Comparison of ENCODE assay signal across 24 cellular contexts in genomic region chr1:89666640-89667039, GRCh38. TPM values are rescaled to one million over a fixed set of nuclear protein-coding genes. Genes with fewer than 3 reads are reported as not detected.
DNase-seq lines count a peak whose midpoint lies in the region; ATAC-seq and TF ChIP-seq lines count a peak whose summit lies in the region.
"Had no signal": no experiment of that assay in that cellular context is flagged by ENCODE, and none has a peak within 500 bp of the region (broad histone marks: within the 10 kb centered on the region; RNA-seq: fewer than 3 reads in every experiment).

No MANE protein-coding gene starts in this region.

- H3K4me3 Mint-ChIP-seq in IgD-negative memory B cell = no peak overlapping the region
- no peak overlapping the region for H3K4me3 Mint-ChIP-seq in activated naive CD8-positive, alpha-beta T cell treated with anti-CD3 and anti-CD28 coated beads, Interleukin-2, amount 10 ng/mL, durations not matched to agents 7 days and 5 days
- H3K4me3 Mint-ChIP-seq in stimulated activated naive CD8-positive, alpha-beta T cell treated with anti-CD3 and anti-CD28 coated beads, Interleukin-15, amount 100 ng/mL, for 72 hours = peak overlapping the region in 1 of 2 donors; percentile 40
- H3K4me3 Mint-ChIP-seq: nephron progenitor cell, type B pancreatic cell had no signal

- no peak for TF ChIP-seq CTCF in lower lobe of right lung (IDR thresholded peaks at IDR 0.05)

- peaks cover 40 to 50% (median 42%) of the 10 kb centered on the region in 3 donors for H3K4me1 Mint-ChIP-seq in IgD-negative memory B cell
- H3K4me1 Mint-ChIP-seq in activated naive CD8-positive, alpha-beta T cell treated with anti-CD3 and anti-CD28 coated beads, Interleukin-2, amount 10 ng/mL, durations not matched to agents 7 days and 5 days = peaks cover 63% of the 10 kb centered on the region
- H3K4me1 Mint-ChIP-seq in stimulated activated naive CD8-positive, alpha-beta T cell treated with anti-CD3 and anti-CD28 coated beads, Interleukin-15, amount 100 ng/mL, for 72 hours = peaks cover 87% of the 10 kb centered on the region
- H3K4me1 Mint-ChIP-seq: nephron progenitor cell had no signal

- no peaks in the 10 kb centered on the region for H3K27me3 ChIP-seq in lower lobe of right lung (ENCODE audit: low read depth)
- H3K27me3 ChIP-seq: BLaER1, breast epithelium, hepatocyte, ovary had no signal

- POLR2A ChIA-PET in activated naive CD8-positive, alpha-beta T cell treated with anti-CD3 and anti-CD28 coated beads, Interleukin-2, amount 10 ng/mL, durations not matched to agents 7 days and 5 days (lab: Charles Lee) = no interaction called here

- H3K27me3 Mint-ChIP-seq in IgD-negative memory B cell = no peaks in the 10 kb centered on the region
- H3K27me3 Mint-ChIP-seq in activated naive CD8-positive, alpha-beta T cell treated with anti-CD3 and anti-CD28 coated beads, Interleukin-2, amount 10 ng/mL, durations not matched to agents 7 days and 5 days = no peaks in the 10 kb centered on the region
- no peaks in the 10 kb centered on the region for H3K27me3 Mint-ChIP-seq in stimulated activated naive CD8-positive, alpha-beta T cell treated with anti-CD3 and anti-CD28 coated beads, Interleukin-15, amount 100 ng/mL, for 72 hours
- H3K27me3 Mint-ChIP-seq: type B pancreatic cell had no signal

- DNase-seq in activated naive CD4-positive, alpha-beta T cell treated with anti-CD3 and anti-CD28 coated beads, Interleukin-2, amount 50 U/mL, for 72 hours (ENCODE audit: low spot score in 2 of 2) = no peak
- DNase-seq in activated naive CD4-positive, alpha-beta T cell treated with Interleukin-2 at 50 U/mL for 16 hours = no peak
- no peak for DNase-seq in activated naive CD8-positive, alpha-beta T cell treated with anti-CD3 and anti-CD28 coated beads, Interleukin-2, amount 10 ng/mL, durations not matched to agents 7 days and 5 days
- DNase-seq in stimulated activated naive CD8-positive, alpha-beta T cell treated with anti-CD3 and anti-CD28 coated beads, Interleukin-15, amount 100 ng/mL, for 72 hours = no peak
- no peak for DNase-seq in lower lobe of right lung
- no peak for DNase-seq in epidermal melanocyte (ENCODE audit: insufficient read length, low spot score)
- DNase-seq: activated CD8-positive, alpha-beta memory T cell treated with anti-CD3 and anti-CD28 coated beads, Interleukin-2, amount 50 U/mL, for 48 hours; activated gamma-delta T cell treated with Interleukin-2 at 50 U/mL for 16 hours; anterior cingulate cortex; DND-41; GF-D8; kidney glomerular epithelial cell; NCI-H146; nephron progenitor cell; ovary; Right ventricle myocardium superior; stimulated activated CD4-positive, alpha-beta T cell treated with anti-CD3 and anti-CD28 coated beads, Interleukin-4, amount 100 ng/mL, for 4 hours; substantia nigra had no signal

- peak overlapping the region in 1 of 2 donors; percentile 40 for H3K27ac Mint-ChIP-seq in activated naive CD4-positive, alpha-beta T cell treated with anti-CD3 and anti-CD28 coated beads, Interleukin-2, amount 50 U/mL, for 72 hours
- peak overlapping the region in 2 of 3 donors; percentile 27 to 89 for H3K27ac Mint-ChIP-seq in IgD-negative memory B cell
- peak overlapping the region; percentile 0 for H3K27ac Mint-ChIP-seq in activated naive CD8-positive, alpha-beta T cell treated with anti-CD3 and anti-CD28 coated beads, Interleukin-2, amount 10 ng/mL, durations not matched to agents 7 days and 5 days
- no peak overlapping the region for H3K27ac Mint-ChIP-seq in stimulated activated naive CD8-positive, alpha-beta T cell treated with anti-CD3 and anti-CD28 coated beads, Interleukin-15, amount 100 ng/mL, for 72 hours
- H3K27ac Mint-ChIP-seq: nephron progenitor cell, type B pancreatic cell had no signal

- H3K4me1 ChIP-seq in lower lobe of right lung = peaks cover 39% of the 10 kb centered on the region
- H3K4me1 ChIP-seq: breast epithelium had no signal

- no peaks in the 10 kb centered on the region for H3K36me3 ChIP-seq in lower lobe of right lung
- H3K36me3 ChIP-seq: breast epithelium, ovary had no signal

- H3K27ac ChIP-seq in lower lobe of right lung = no peak overlapping the region
- H3K27ac ChIP-seq: BLaER1, breast epithelium, hepatocyte, ovary had no signal

- H3K9me3 ChIP-seq in lower lobe of right lung = no peaks in the 10 kb centered on the region
- H3K9me3 ChIP-seq: breast epithelium, ovary had no signal

- ATAC-seq in activated naive CD4-positive, alpha-beta T cell treated with anti-CD3 and anti-CD28 coated beads, Interleukin-2, amount 50 U/mL, for 72 hours = peak; percentile 73 to 84
- ATAC-seq in activated naive CD8-positive, alpha-beta T cell treated with anti-CD3 and anti-CD28 coated beads, Interleukin-2, amount 10 ng/mL, durations not matched to agents 7 days and 5 days (ENCODE audit: low read depth) = no peak
- ATAC-seq in stimulated activated naive CD8-positive, alpha-beta T cell treated with anti-CD3 and anti-CD28 coated beads, Interleukin-15, amount 100 ng/mL, for 72 hours = peak; percentile 52
- ATAC-seq in lower lobe of right lung = no peak

- intact Hi-C loops in lower lobe of right lung (cut with DNase I) = no loop called here

- peaks cover 4 to 6% of the 10 kb centered on the region in 2 donors for H3K9me3 Mint-ChIP-seq in activated naive CD4-positive, alpha-beta T cell treated with anti-CD3 and anti-CD28 coated beads, Interleukin-2, amount 50 U/mL, for 72 hours
- peaks cover 0 to 4% (median 0%) of the 10 kb centered on the region in 3 donors for H3K9me3 Mint-ChIP-seq in IgD-negative memory B cell
- H3K9me3 Mint-ChIP-seq in activated naive CD8-positive, alpha-beta T cell treated with anti-CD3 and anti-CD28 coated beads, Interleukin-2, amount 10 ng/mL, durations not matched to agents 7 days and 5 days = peaks cover 10% of the 10 kb centered on the region
- peaks cover 8 to 10% of the 10 kb centered on the region in 2 donors for H3K9me3 Mint-ChIP-seq in stimulated activated naive CD8-positive, alpha-beta T cell treated with anti-CD3 and anti-CD28 coated beads, Interleukin-15, amount 100 ng/mL, for 72 hours
- H3K9me3 Mint-ChIP-seq: type B pancreatic cell had no signal

- no peak overlapping the region for H3K4me3 ChIP-seq in lower lobe of right lung
- H3K4me3 ChIP-seq: BLaER1, breast epithelium, hepatocyte, lung, ovary had no signal

- peaks cover 16 to 42% of the 10 kb centered on the region in 2 donors for H3K36me3 Mint-ChIP-seq in activated naive CD4-positive, alpha-beta T cell treated with anti-CD3 and anti-CD28 coated beads, Interleukin-2, amount 50 U/mL, for 72 hours
- peaks cover 7% of the 10 kb centered on the region for H3K36me3 Mint-ChIP-seq in IgD-negative memory B cell
- H3K36me3 Mint-ChIP-seq in activated naive CD8-positive, alpha-beta T cell treated with anti-CD3 and anti-CD28 coated beads, Interleukin-2, amount 10 ng/mL, durations not matched to agents 7 days and 5 days = peaks cover 62% of the 10 kb centered on the region
- H3K36me3 Mint-ChIP-seq: type B pancreatic cell had no signal

RNA-seq across cellular contexts. Expression of gene LRRC8C, which starts 33.7 kb away (rescaled TPM):
- 10 to 100 TPM; 27.0 to 31.7 TPM for total RNA-seq in activated naive CD4-positive, alpha-beta T cell treated with anti-CD3 and anti-CD28 coated beads, Interleukin-2, amount 50 U/mL, for 72 hours
- polyA plus RNA-seq in IgD-negative memory B cell = 2.9 TPM
- total RNA-seq in activated naive CD8-positive, alpha-beta T cell treated with anti-CD3 and anti-CD28 coated beads, Interleukin-2, amount 10 ng/mL, durations not matched to agents 7 days and 5 days = 10 to 100 TPM; 38.2 to 41.8 TPM
- 13.0 TPM for total RNA-seq in lower lobe of right lung

Comparison
In these comparisons a context has a peak if more than half of its experiments do, and no peak if none do; other contexts are left out.
1. ATAC-seq: peak in activated naive CD4-positive, alpha-beta T cell treated with anti-CD3 and anti-CD28 coated beads, Interleukin-2, amount 50 U/mL, for 72 hours (2 of 2) and stimulated activated naive CD8-positive, alpha-beta T cell treated with anti-CD3 and anti-CD28 coated beads, Interleukin-15, amount 100 ng/mL, for 72 hours (single experiment); none in activated naive CD8-positive, alpha-beta T cell treated with anti-CD3 and anti-CD28 coated beads, Interleukin-2, amount 10 ng/mL, durations not matched to agents 7 days and 5 days (single experiment) and lower lobe of right lung (0 of 2).
2. H3K27ac Mint-ChIP-seq: peak in IgD-negative memory B cell (2 of 3) and activated naive CD8-positive, alpha-beta T cell treated with anti-CD3 and anti-CD28 coated beads, Interleukin-2, amount 10 ng/mL, durations not matched to agents 7 days and 5 days (single experiment); none in stimulated activated naive CD8-positive, alpha-beta T cell treated with anti-CD3 and anti-CD28 coated beads, Interleukin-15, amount 100 ng/mL, for 72 hours (0 of 2).